10 cellular contexts compared by ENCODE assay signal in the genomic region with DNA sequence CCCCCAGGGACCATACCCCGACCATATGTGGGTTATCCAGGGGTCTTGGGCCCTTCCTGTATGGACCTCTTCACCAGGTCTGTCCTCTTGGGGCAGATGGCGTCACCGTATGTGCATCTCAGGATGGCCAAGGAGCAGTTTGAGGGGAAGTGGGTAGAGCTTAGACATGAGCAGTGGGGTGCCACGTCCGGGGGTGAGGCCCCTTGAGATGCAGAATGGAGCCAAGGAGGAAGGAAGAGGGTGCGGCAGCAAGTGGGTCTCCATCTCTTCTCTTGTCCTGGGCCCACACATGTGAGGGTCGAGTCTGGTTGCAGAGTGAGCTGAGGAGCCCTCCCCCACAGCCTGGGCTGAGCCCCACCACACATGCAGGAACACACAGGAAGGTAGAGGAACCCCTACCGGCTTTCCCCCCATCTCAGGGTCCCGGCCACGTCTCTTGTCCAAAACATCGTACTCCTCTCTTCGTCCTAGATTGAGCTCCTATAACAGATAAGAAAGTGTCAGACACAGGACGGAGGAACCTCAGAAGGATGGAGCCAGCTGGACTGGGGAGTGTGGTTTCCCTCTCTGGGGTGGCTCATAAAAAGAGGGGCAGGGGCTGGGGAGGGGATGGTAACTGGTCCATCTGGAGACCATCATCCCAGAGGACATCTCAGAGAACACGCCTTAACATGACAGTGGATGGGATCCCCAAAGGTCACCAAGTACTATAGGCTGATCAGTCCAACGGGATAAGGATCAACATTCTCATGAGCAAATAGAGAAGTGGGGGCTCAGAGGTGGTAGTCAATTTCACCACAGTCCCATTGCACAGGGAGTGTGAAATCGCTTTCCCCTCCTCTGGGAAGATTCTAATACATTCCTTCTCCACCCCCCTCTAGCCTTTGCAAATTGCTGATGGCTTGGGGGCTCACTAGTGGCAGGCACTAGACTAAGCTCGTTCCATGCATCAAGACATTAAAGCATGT.
DNase-seq lines count a peak whose midpoint lies in the region; ATAC-seq and TF ChIP-seq lines count a peak whose summit lies in the region.
"Had no signal": no experiment of that assay in that cellular context is flagged by ENCODE, and none has a peak within 500 bp of the region (broad histone marks: within the 10 kb centered on the region; RNA-seq: fewer than 3 reads in every experiment).

No MANE protein-coding gene starts in this region.

- no peaks in the 10 kb centered on the region; the same call in 1 of the 2 replicates for H3K4me1 ChIP-seq in BE2C

- peaks cover 96% of the 10 kb centered on the region for H3K36me3 Mint-ChIP-seq in activated T-helper 17 cell treated with anti-CD3 and anti-CD28 coated beads, Interleukin-2, amount 50 U/mL, for 72 hours (ENCODE audit: low read depth)

- H3K9me3 ChIP-seq in BE2C: no peaks in the 10 kb centered on the region
- H3K9me3 ChIP-seq: lower lobe of right lung had no signal

- no peak for ATAC-seq in activated T-helper 17 cell treated with anti-CD3 and anti-CD28 coated beads, Interleukin-2, amount 50 U/mL, for 72 hours (replicated peaks)
- no peak for ATAC-seq in GM21723 (IDR thresholded peaks at IDR 0.05; ENCODE audit: unreplicated experiment)
- ATAC-seq: esophagus mucosa had no signal

- TF ChIP-seq POLR2A in lower leg skin (IDR thresholded peaks at IDR 0.05): no peak

- peak overlapping the region; percentile 58; the same call in 1 of the 2 replicates for H3K4me3 ChIP-seq in BE2C (ENCODE audit: low read depth, low read length)
- peak overlapping the region; percentile 47; the same call in 1 of the 2 replicates for H3K4me3 ChIP-seq in H7 (ENCODE audit: insufficient read depth, low read depth, low read length)
- no peak overlapping the region for H3K4me3 ChIP-seq in lower leg skin (ENCODE audit: low read depth, poor library complexity, severe bottlenecking)

- H3K36me3 ChIP-seq in BE2C: no peaks in the 10 kb centered on the region
- no peaks in the 10 kb centered on the region for H3K36me3 ChIP-seq in H7 (replicated peaks; ENCODE audit: control insufficient read depth, insufficient read depth, low read length)
- H3K36me3 ChIP-seq: lower lobe of right lung had no signal

- no peak for DNase-seq in BE2C
- no peak for DNase-seq in H7
- peak; percentile 6 to 76 for DNase-seq in lower leg skin (ENCODE audit: low spot score in 2 of 2)
- DNase-seq in NCI-H1436 treated with DMSO at 0.1 percent for 48 hours (lab: John Stamatoyannopoulos, UW): no peak
- no peak for DNase-seq in caudate nucleus (lab: John Stamatoyannopoulos, UW)
- no peak for DNase-seq in effector CD8-positive, alpha-beta T cell (lab: John Stamatoyannopoulos, UW)
- DNase-seq: lower lobe of right lung had no signal

- no peaks in the 10 kb centered on the region for H3K9me3 Mint-ChIP-seq in activated T-helper 17 cell treated with anti-CD3 and anti-CD28 coated beads, Interleukin-2, amount 50 U/mL, for 72 hours

- H3K4me3 Mint-ChIP-seq in activated T-helper 17 cell treated with anti-CD3 and anti-CD28 coated beads, Interleukin-2, amount 50 U/mL, for 72 hours: peak overlapping the region; percentile 15

- intact Hi-C loops in lower leg skin (cut with DNase I; ENCODE audit: low total_unique reads): no loop called here

- H3K27me3 ChIP-seq in BE2C (no peaks in the 10 kb centered on the region), H7 (ENCODE audit: control insufficient read depth, insufficient read depth, low read length) (peaks cover 37% of the 10 kb centered on the region)

- no peak overlapping the region for H3K27ac ChIP-seq in caudate nucleus (ENCODE audit: low read depth, low read length)
- H3K27ac ChIP-seq: lower lobe of right lung had no signal

- WGBS in lower leg skin, 2 donors: 71 to 86% methylated on average over 17 of the region's 17 CpGs

- peaks cover 32% of the 10 kb centered on the region for H3K4me1 Mint-ChIP-seq in activated T-helper 17 cell treated with anti-CD3 and anti-CD28 coated beads, Interleukin-2, amount 50 U/mL, for 72 hours

- TF ChIP-seq CTCF in BE2C (IDR thresholded peaks at IDR 0.05; ENCODE audit: low read depth, low read length): no peak
- TF ChIP-seq CTCF in lower leg skin (IDR thresholded peaks at IDR 0.05): no peak

- H3K27me3 Mint-ChIP-seq in activated T-helper 17 cell treated with anti-CD3 and anti-CD28 coated beads, Interleukin-2, amount 50 U/mL, for 72 hours: no peaks in the 10 kb centered on the region

- peak overlapping the region; percentile 90 for H3K27ac Mint-ChIP-seq in activated T-helper 17 cell treated with anti-CD3 and anti-CD28 coated beads, Interleukin-2, amount 50 U/mL, for 72 hours

Comparison
In these comparisons a context has a peak if more than half of its experiments do, and no peak if none do; other contexts are left out.
1. DNase-seq: peak in lower leg skin (2 of 2); none in BE2C (single experiment), H7 (single experiment), NCI-H1436 treated with DMSO at 0.1 percent for 48 hours (single experiment), caudate nucleus (0 of 61) and effector CD8-positive, alpha-beta T cell (single experiment).